Comparison of ENCODE assay signal across 8 cellular contexts in genomic region chr6:166244353-166245045, GRCh38.
A peak's percentile ranks its signal among the peaks of the same experiment; 100 is the strongest.
DNase-seq lines count a peak whose midpoint lies in the region; ATAC-seq lines count a peak whose summit lies in the region.

No MANE protein-coding gene starts in this region.

- H3K4me1 ChIP-seq in CD4-positive, alpha-beta memory T cell (ENCODE audit: insufficient read depth, low read length) = peaks cover 30% of the 10 kb centered on the region

- CTCF ChIA-PET in CD4-positive, alpha-beta memory T cell (lab: Charles Lee; ENCODE audit: partially characterized antibody) = interaction anchor here (1.0 to 1.2 kb wide), 3 partner anchors 9 to 31 kb away, joined by 3 to 6 read pairs (median 4); no protein-coding TSS in a partner anchor

- peaks cover 14 to 38% (median 26%) of the 10 kb centered on the region in 4 donors for H3K4me1 Mint-ChIP-seq in CD4-positive, alpha-beta memory T cell
- peaks cover 35% of the 10 kb centered on the region for H3K4me1 Mint-ChIP-seq in activated naive CD4-positive, alpha-beta T cell treated with anti-CD3 and anti-CD28 coated beads, Interleukin-2, amount 50 U/mL, for 24 hours

- peaks cover 1 to 3% of the 10 kb centered on the region in 2 donors for H3K27me3 Mint-ChIP-seq in CD4-positive, alpha-beta memory T cell
- no peaks in the 10 kb centered on the region for H3K27me3 Mint-ChIP-seq in activated naive CD4-positive, alpha-beta T cell treated with anti-CD3 and anti-CD28 coated beads, Interleukin-2, amount 50 U/mL, for 24 hours

- H3K4me3 Mint-ChIP-seq in CD4-positive, alpha-beta memory T cell = peak overlapping the region; percentile 67 to 91 (median 77)
- H3K4me3 Mint-ChIP-seq in activated naive CD4-positive, alpha-beta T cell treated with anti-CD3 and anti-CD28 coated beads, Interleukin-2, amount 50 U/mL, for 24 hours = peak overlapping the region; percentile 84

- peak in 3 of 5 donors; percentile 26 to 46 (median 26) for DNase-seq in CD4-positive, alpha-beta memory T cell
- DNase-seq in cerebellum (ENCODE audit: low spot score) = no peak
- DNase-seq in NCI-H1417 (lab: John Stamatoyannopoulos, UW) = no peak
- no peak for DNase-seq in Ammon's horn (ENCODE audit: low spot score)
- no peak for DNase-seq in KG1 (lab: John Stamatoyannopoulos, UW)

- peak overlapping the region; percentile 4 to 90 (median 55) for H3K27ac Mint-ChIP-seq in CD4-positive, alpha-beta memory T cell
- H3K27ac Mint-ChIP-seq in activated naive CD4-positive, alpha-beta T cell treated with anti-CD3 and anti-CD28 coated beads, Interleukin-2, amount 50 U/mL, for 24 hours = peak overlapping the region; percentile 6

- no peaks in the 10 kb centered on the region for H3K36me3 Mint-ChIP-seq in CD4-positive, alpha-beta memory T cell
- H3K36me3 Mint-ChIP-seq in activated naive CD4-positive, alpha-beta T cell treated with anti-CD3 and anti-CD28 coated beads, Interleukin-2, amount 50 U/mL, for 24 hours = no peaks in the 10 kb centered on the region

- no peaks in the 10 kb centered on the region for H3K9me3 Mint-ChIP-seq in CD4-positive, alpha-beta memory T cell
- no peaks in the 10 kb centered on the region for H3K9me3 Mint-ChIP-seq in activated naive CD4-positive, alpha-beta T cell treated with anti-CD3 and anti-CD28 coated beads, Interleukin-2, amount 50 U/mL, for 24 hours

- H3K36me3 ChIP-seq in CD4-positive, alpha-beta memory T cell (ENCODE audit: insufficient read depth, low read length) = no peaks in the 10 kb centered on the region

- ATAC-seq in GM19372 (IDR thresholded peaks at IDR 0.05; ENCODE audit: low read depth, unreplicated experiment) = peak; percentile 86
- peak; percentile 70 for ATAC-seq in HG03097 (IDR thresholded peaks at IDR 0.05; ENCODE audit: low FRiP score, unreplicated experiment)

- H3K4me3 ChIP-seq in CD4-positive, alpha-beta memory T cell (ENCODE audit: low read length in 2 of 2) = no peak overlapping the region

- intact Hi-C loops in CD4-positive, alpha-beta memory T cell (cut with micrococcal nuclease) = loop anchor here (1.0 kb wide), 1 partner anchor 15 kb away; no protein-coding TSS in a partner anchor

- no peak overlapping the region for H3K27ac ChIP-seq in CD4-positive, alpha-beta memory T cell (ENCODE audit: low read depth, low read length)

- POLR2A ChIA-PET in CD4-positive, alpha-beta memory T cell (lab: Charles Lee; ENCODE audit: partially characterized antibody) = interaction anchor here (0.6 to 5.8 kb wide), 5 partner anchors 9 to 1106 kb away, joined by 3 to 30 read pairs (median 6); no protein-coding TSS in a partner anchor

- H3K9me3 ChIP-seq in CD4-positive, alpha-beta memory T cell (ENCODE audit: control insufficient read depth in 1 of 2, low read length in 2 of 2) = no peaks in the 10 kb centered on the region

- no peaks in the 10 kb centered on the region for H3K27me3 ChIP-seq in CD4-positive, alpha-beta memory T cell (ENCODE audit: insufficient read depth, low read length)

Comparison
In these comparisons a context has a peak if more than half of its experiments do, and no peak if none do; other contexts are left out.
1. DNase-seq: peak in CD4-positive, alpha-beta memory T cell (3 of 5); none in cerebellum (single experiment), NCI-H1417 (0 of 3), Ammon's horn (single experiment) and KG1 (single experiment).